ENCODE assay signal across 17 cellular contexts in genomic region chr5:150556859-150557506, GRCh38. TPM values are rescaled to one million over a fixed set of nuclear protein-coding genes. Genes with fewer than 3 reads are reported as not detected.
A peak's percentile ranks its signal among the peaks of the same experiment; 100 is the strongest.
DNase-seq lines count a peak whose midpoint lies in the region; ATAC-seq, FAIRE-seq and TF ChIP-seq lines count a peak whose summit lies in the region.
"Had no signal": no experiment of that assay in that cellular context is flagged by ENCODE, and none has a peak within 500 bp of the region (broad histone marks: within the 10 kb centered on the region; RNA-seq: fewer than 3 reads in every experiment).

No MANE protein-coding gene starts in this region.

- FAIRE-seq in GM12891 (lab: Jason Lieb, UNC), result peak; percentile 38

- no peak overlapping the region for H3K4me3 Mint-ChIP-seq in activated T-helper 2 cell treated with anti-CD3 and anti-CD28 coated beads, Interferon-gamma antibody, Interleukin-2, Interleukin-4, amounts not matched to agents 10 μg/mL and 5 μg/mL and 100 μg/mL, durations not matched to agents 14 hours and 24 hours and 36 hours (ENCODE audit: low read depth)
- no peak overlapping the region for H3K4me3 Mint-ChIP-seq in H9
- H3K4me3 Mint-ChIP-seq: activated CD4-positive, alpha-beta T cell treated with anti-CD3 and anti-CD28 coated beads, Interleukin-2, amount 10 ng/mL, durations not matched to agents 24 days and 14 days; CD8-positive, alpha-beta memory T cell; stimulated activated naive CD8-positive, alpha-beta T cell treated with anti-CD3 and anti-CD28 coated beads, Interleukin-15, amount 100 ng/mL, for 72 hours had no signal

- DNase-seq in GM12891 (ENCODE audit: insufficient read length, low spot score), result no peak
- DNase-seq in adipocyte (ENCODE audit: low read depth), result no peak
- no peak for DNase-seq in psoas muscle
- DNase-seq in activated T-helper 2 cell treated with anti-CD3 and anti-CD28 coated beads, Interferon-gamma antibody, Interleukin-2, Interleukin-4, amounts not matched to agents 10 μg/mL and 5 μg/mL and 100 μg/mL, durations not matched to agents 14 hours and 24 hours and 36 hours (ENCODE audit: low spot score), result no peak
- DNase-seq in H9, result no peak
- no peak for DNase-seq in A172 (ENCODE audit: low spot score)
- DNase-seq: activated CD4-positive, alpha-beta T cell treated with anti-CD3 and anti-CD28 coated beads, Interleukin-2, amount 10 ng/mL, durations not matched to agents 24 days and 14 days; CD8-positive, alpha-beta memory T cell; dermis blood vessel endothelial cell; esophagus squamous epithelium; GOT3; stimulated activated CD4-positive, alpha-beta T cell treated with anti-CD3 and anti-CD28 coated beads, Interleukin-12 subunit alpha, Interleukin-12 subunit beta, amount 100 ng/mL, for 4 hours; stimulated activated naive CD8-positive, alpha-beta T cell treated with anti-CD3 and anti-CD28 coated beads, Interleukin-15, amount 100 ng/mL, for 72 hours; T1000 had no signal

- H3K23ac ChIP-seq in H9 (ENCODE audit: insufficient read length, low read depth, low read length), result no peak overlapping the region

- no peak overlapping the region for H3K4ac ChIP-seq in H9 (ENCODE audit: low read depth, low read length)

- H4K5ac ChIP-seq in H9 (ENCODE audit: insufficient read length, low read depth, low read length), result no peak overlapping the region

- H3K18ac ChIP-seq in H9 (ENCODE audit: insufficient read length, low read depth, low read length), result no peak overlapping the region

- WGBS in psoas muscle, 3 donors, result 54 to 75% (median 59%) methylated on average over 7 of the region's 7 CpGs
- WGBS in H9 (ENCODE audit: extremely low coverage, insufficient read length, low lambda C conversion rate), result no CpG with 5 or more reads among the region's 7 CpGs

- TF ChIP-seq CTCF in psoas muscle (IDR thresholded peaks at IDR 0.05), result no peak
- no peak for TF ChIP-seq CTCF in H9 (conservative IDR thresholded peaks at IDR 0.05)

- no peaks in the 10 kb centered on the region for H3K27me3 Mint-ChIP-seq in activated T-helper 2 cell treated with anti-CD3 and anti-CD28 coated beads, Interferon-gamma antibody, Interleukin-2, Interleukin-4, amounts not matched to agents 10 μg/mL and 5 μg/mL and 100 μg/mL, durations not matched to agents 14 hours and 24 hours and 36 hours (ENCODE audit: low read depth)
- H3K27me3 Mint-ChIP-seq in H9 (ENCODE audit: low read depth), result no peaks in the 10 kb centered on the region

- H3K27me3 ChIP-seq in adipocyte (replicated peaks; ENCODE audit: control insufficient read depth, insufficient read depth, low read length) (no peaks in the 10 kb centered on the region), psoas muscle (ENCODE audit: insufficient read depth in 3 of 3, low read length in 2 of 3) (no peaks in the 10 kb centered on the region), H9 (ENCODE audit: insufficient read depth, low read length) (no peaks in the 10 kb centered on the region)
- H3K27me3 ChIP-seq: esophagus squamous epithelium had no signal

- H3K79me1 ChIP-seq in H9 (ENCODE audit: insufficient read depth, low read depth, low read length, poor library complexity, severe bottlenecking), result no peaks in the 10 kb centered on the region

- peak; percentile 45 for ATAC-seq in GM21529 (IDR thresholded peaks at IDR 0.05; ENCODE audit: unreplicated experiment)
- no peak for ATAC-seq in psoas muscle
- no peak for ATAC-seq in HG03196 (IDR thresholded peaks at IDR 0.05; ENCODE audit: unreplicated experiment)
- ATAC-seq: left colon; stimulated activated naive CD8-positive, alpha-beta T cell treated with anti-CD3 and anti-CD28 coated beads, Interleukin-15, amount 100 ng/mL, for 72 hours had no signal

- H3K9me3 ChIP-seq in adipocyte (ENCODE audit: control insufficient read depth, low read length), result no peaks in the 10 kb centered on the region
- H3K9me3 ChIP-seq in psoas muscle, result no peaks in the 10 kb centered on the region
- no peaks in the 10 kb centered on the region for H3K9me3 ChIP-seq in H9 (ENCODE audit: control insufficient read depth, low read depth, low read length)
- H3K9me3 ChIP-seq: esophagus squamous epithelium had no signal

- H3K9ac ChIP-seq in adipocyte (ENCODE audit: low read length) (peak overlapping the region; percentile 39), H9 (ENCODE audit: extremely low read depth, insufficient read length, low read length) (no peak overlapping the region)

- TF ChIP-seq POLR2A in GM12891 (IDR thresholded peaks at IDR 0.05; ENCODE audit: low read depth, low read length), result no peak

- no peak overlapping the region for H3K4me3 ChIP-seq in adipocyte (ENCODE audit: low read length)
- H3K4me3 ChIP-seq in psoas muscle, result no peak overlapping the region
- H3K4me3 ChIP-seq: esophagus squamous epithelium had no signal

- no peak overlapping the region for H4K8ac ChIP-seq in H9 (replicated peaks; ENCODE audit: insufficient read length, low read depth, low read length)

- no peak overlapping the region for H3K27ac Mint-ChIP-seq in activated T-helper 2 cell treated with anti-CD3 and anti-CD28 coated beads, Interferon-gamma antibody, Interleukin-2, Interleukin-4, amounts not matched to agents 10 μg/mL and 5 μg/mL and 100 μg/mL, durations not matched to agents 14 hours and 24 hours and 36 hours
- peak overlapping the region in 1 of 3 experiments; percentile 63; a peak in 3 of 7 replicates for H3K27ac Mint-ChIP-seq in H9
- H3K27ac Mint-ChIP-seq: activated CD4-positive, alpha-beta T cell treated with anti-CD3 and anti-CD28 coated beads, Interleukin-2, amount 10 ng/mL, durations not matched to agents 24 days and 14 days; CD8-positive, alpha-beta memory T cell had no signal

- H2AFZ ChIP-seq in H9 (ENCODE audit: low read length), result no peak overlapping the region

- intact Hi-C loops in psoas muscle (cut with DNase I), result no loop called here
- intact Hi-C loops in activated T-helper 2 cell treated with anti-CD3 and anti-CD28 coated beads, Interferon-gamma antibody, Interleukin-2, Interleukin-4, amounts not matched to agents 10 μg/mL and 5 μg/mL and 100 μg/mL, durations not matched to agents 14 hours and 24 hours and 36 hours (cut with micrococcal nuclease), result no loop called here

- no peak overlapping the region for H2BK20ac ChIP-seq in H9 (ENCODE audit: low read depth, low read length, poor library complexity, severe bottlenecking)

- no peaks in the 10 kb centered on the region for H3K79me2 ChIP-seq in H9 (ENCODE audit: insufficient read depth, low read length)

- no peak overlapping the region for H4K91ac ChIP-seq in H9 (ENCODE audit: insufficient read length, low read depth, low read length)

- peak overlapping the region; percentile 50 for H3K27ac ChIP-seq in psoas muscle
- H3K27ac ChIP-seq in H9 (ENCODE audit: insufficient read length, low read depth, low read length), result no peak overlapping the region
- H3K27ac ChIP-seq: esophagus squamous epithelium had no signal

- H2AK5ac ChIP-seq in H9 (ENCODE audit: insufficient read length, low read length), result no peak overlapping the region

- H2BK15ac ChIP-seq in H9 (ENCODE audit: low read depth, low read length), result no peak overlapping the region

- no peak overlapping the region for H3K56ac ChIP-seq in H9 (ENCODE audit: insufficient read length, low read depth, low read length)

- H3K23me2 ChIP-seq in H9 (ENCODE audit: insufficient read length, low read depth, low read length, poor library complexity, severe bottlenecking), result no peaks in the 10 kb centered on the region

- no peaks in the 10 kb centered on the region for H3K4me1 Mint-ChIP-seq in activated T-helper 2 cell treated with anti-CD3 and anti-CD28 coated beads, Interferon-gamma antibody, Interleukin-2, Interleukin-4, amounts not matched to agents 10 μg/mL and 5 μg/mL and 100 μg/mL, durations not matched to agents 14 hours and 24 hours and 36 hours (ENCODE audit: low read depth)
- peaks cover 11 to 13% of the 10 kb centered on the region in 2 experiments for H3K4me1 Mint-ChIP-seq in H9
- H3K4me1 Mint-ChIP-seq: activated CD4-positive, alpha-beta T cell treated with anti-CD3 and anti-CD28 coated beads, Interleukin-2, amount 10 ng/mL, durations not matched to agents 24 days and 14 days; CD8-positive, alpha-beta memory T cell; stimulated activated naive CD8-positive, alpha-beta T cell treated with anti-CD3 and anti-CD28 coated beads, Interleukin-15, amount 100 ng/mL, for 72 hours had no signal

- H3K9me3 Mint-ChIP-seq in activated T-helper 2 cell treated with anti-CD3 and anti-CD28 coated beads, Interferon-gamma antibody, Interleukin-2, Interleukin-4, amounts not matched to agents 10 μg/mL and 5 μg/mL and 100 μg/mL, durations not matched to agents 14 hours and 24 hours and 36 hours, result no peaks in the 10 kb centered on the region
- H3K9me3 Mint-ChIP-seq in H9, result no peaks in the 10 kb centered on the region
- H3K9me3 Mint-ChIP-seq: activated CD4-positive, alpha-beta T cell treated with anti-CD3 and anti-CD28 coated beads, Interleukin-2, amount 10 ng/mL, durations not matched to agents 24 days and 14 days; CD8-positive, alpha-beta memory T cell; stimulated activated naive CD8-positive, alpha-beta T cell treated with anti-CD3 and anti-CD28 coated beads, Interleukin-15, amount 100 ng/mL, for 72 hours had no signal

- H2BK120ac ChIP-seq in H9 (ENCODE audit: low read depth, low read length, poor library complexity, severe bottlenecking), result no peak overlapping the region

- H3K14ac ChIP-seq in H9 (ENCODE audit: insufficient read depth, low read length), result no peak overlapping the region

- H3K4me1 ChIP-seq in adipocyte (ENCODE audit: control insufficient read depth, insufficient read depth, low read length), result peaks cover 40% of the 10 kb centered on the region
- peaks cover 30% of the 10 kb centered on the region for H3K4me1 ChIP-seq in psoas muscle
- H3K4me1 ChIP-seq in H9 (ENCODE audit: insufficient read depth, low read length), result no peaks in the 10 kb centered on the region

- no peak overlapping the region for H3T11ph ChIP-seq in H9 (ENCODE audit: low read length)

- H2BK5ac ChIP-seq in H9 (ENCODE audit: insufficient read length, low read length), result no peak overlapping the region

- H3K36me3 Mint-ChIP-seq in activated T-helper 2 cell treated with anti-CD3 and anti-CD28 coated beads, Interferon-gamma antibody, Interleukin-2, Interleukin-4, amounts not matched to agents 10 μg/mL and 5 μg/mL and 100 μg/mL, durations not matched to agents 14 hours and 24 hours and 36 hours (ENCODE audit: low read depth), result no peaks in the 10 kb centered on the region
- H3K36me3 Mint-ChIP-seq in H9 (ENCODE audit: insufficient read depth in 1 of 3, low read depth in 3 of 3), result peaks cover 2 to 31% (median 27%) of the 10 kb centered on the region in 3 experiments; a peak in 6 of 7 replicates
- H3K36me3 Mint-ChIP-seq: CD8-positive, alpha-beta memory T cell had no signal

- no peak overlapping the region for H3K4me2 ChIP-seq in H9 (ENCODE audit: insufficient read depth, insufficient read length, low read length)

- H3K36me3 ChIP-seq in adipocyte (ENCODE audit: control insufficient read depth, insufficient read depth, low read length, severe bottlenecking) (peaks cover 51% of the 10 kb centered on the region), psoas muscle (ENCODE audit: insufficient read depth in 1 of 2, low read depth in 1 of 2) (peaks cover 0 to 46% of the 10 kb centered on the region in 2 donors)

- H2BK12ac ChIP-seq in H9 (ENCODE audit: insufficient read length, low read depth, low read length), result no peak overlapping the region

- H4K20me1 ChIP-seq in H9 (ENCODE audit: control insufficient read depth, insufficient read depth, insufficient read length), result no peaks in the 10 kb centered on the region

RNA-seq across cellular contexts. Expression of gene NDST1, which starts 49.1 kb away (rescaled TPM):
- polyA plus RNA-seq in GM12891 (2012; ENCODE audit: low read depth, missing spikeins), result 11.7 TPM
- total RNA-seq in psoas muscle, result 10 to 100 TPM; 30.1 to 40.2 (median 36.6) TPM
- 10 to 100 TPM; 11.0 to 22.5 (median 13.2) TPM for polyA plus RNA-seq in psoas muscle
- total RNA-seq in activated T-helper 2 cell treated with anti-CD3 and anti-CD28 coated beads, Interferon-gamma antibody, Interleukin-2, Interleukin-4, amounts not matched to agents 10 μg/mL and 5 μg/mL and 100 μg/mL, durations not matched to agents 14 hours and 24 hours and 36 hours, result 2.4 and 3.0 TPM in 2 replicates
- total RNA-seq in H9 (2021), result 59.2 and 65.5 TPM in 2 replicates
- total RNA-seq in A172 (2014; rRNA removed; shearing (Covaris generic)), result 55.4 and 77.8 TPM in 2 replicates
